Comparison of ENCODE assay signal across 8 cellular contexts in the genomic region with DNA sequence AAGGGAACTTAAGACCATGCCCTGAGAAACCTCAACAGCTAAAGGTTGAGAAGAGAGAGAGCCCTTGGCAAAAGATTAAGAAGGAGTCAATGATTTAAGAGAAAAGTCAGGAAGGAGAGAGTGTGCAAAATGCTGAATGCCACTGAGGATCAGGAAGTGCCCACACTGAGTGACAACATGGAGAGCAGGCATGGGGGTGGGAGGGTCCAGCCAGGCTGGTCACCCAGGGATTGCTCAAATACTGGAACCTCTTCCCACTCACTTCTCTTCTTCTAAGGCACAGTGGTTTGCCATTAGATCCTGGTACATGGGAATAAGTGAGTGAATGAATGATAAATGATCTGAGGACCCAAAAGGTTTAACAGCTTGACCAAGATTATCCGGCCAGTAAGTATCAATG. TPM values are rescaled to one million over a fixed set of nuclear protein-coding genes. Genes with fewer than 3 reads are reported as not detected.
"Had no signal": no experiment of that assay in that cellular context is flagged by ENCODE, and none has a peak within 500 bp of the region (broad histone marks: within the 10 kb centered on the region; RNA-seq: fewer than 3 reads in every experiment).

No MANE protein-coding gene starts in this region.

- H3K27ac ChIP-seq: HL-60, KMS-11 had no signal

- DNase-seq: IMR-90, KG1 had no signal

- H3K4me3 ChIP-seq: K562 had no signal

RNA-seq across cellular contexts. Expression of a gene that starts 11.1 kb away (rescaled TPM):
- total RNA-seq: HepG2, HT-29, IMR-90 had no signal

RNA-seq across cellular contexts. Expression of a gene that starts 25.3 kb away (rescaled TPM):
- total RNA-seq: HepG2, HT-29, HT1080, IMR-90, K562 had no signal

RNA-seq across cellular contexts. Expression of a gene that starts 31.0 kb away (rescaled TPM):
- total RNA-seq: HepG2, HT-29, HT1080, IMR-90, K562 had no signal
